In genomic region chr1:115706774-115707425, GRCh38 we compare ENCODE assay signal across 8 cellular contexts.
DNase-seq lines count a peak whose midpoint lies in the region; ATAC-seq and TF ChIP-seq lines count a peak whose summit lies in the region.

No MANE protein-coding gene starts in this region.

- POLR2A ChIA-PET in activated CD4-positive, alpha-beta T cell treated with anti-CD3 and anti-CD28 coated beads for 36 hours (lab: Charles Lee) = no interaction called here

- no peaks in the 10 kb centered on the region for H3K9me3 Mint-ChIP-seq in activated CD4-positive, alpha-beta T cell treated with anti-CD3 and anti-CD28 coated beads for 36 hours (ENCODE audit: low read depth)
- H3K9me3 Mint-ChIP-seq in nephron progenitor cell = no peaks in the 10 kb centered on the region

- H3K4me3 ChIP-seq in HL-60 (replicated peaks; ENCODE audit: insufficient read depth, low read length) (no peak overlapping the region), OCI-LY3 (ENCODE audit: low read length) (no peak overlapping the region), epithelial cell of esophagus (ENCODE audit: low read length) (no peak overlapping the region), MG63 (no peak overlapping the region)

- no peak overlapping the region for H3K27ac Mint-ChIP-seq in activated CD4-positive, alpha-beta T cell treated with anti-CD3 and anti-CD28 coated beads for 36 hours
- H3K27ac Mint-ChIP-seq in nephron progenitor cell = no peak overlapping the region

- peak; percentile 12 for TF ChIP-seq CTCF in HL-60 (IDR thresholded peaks at IDR 0.05; ENCODE audit: insufficient read depth, low read length)
- TF ChIP-seq CTCF in OCI-LY3 (IDR thresholded peaks at IDR 0.05; ENCODE audit: low read depth, low read length) = peak; percentile 59
- TF ChIP-seq CTCF in epithelial cell of esophagus (IDR thresholded peaks at IDR 0.05; ENCODE audit: insufficient read depth, low read depth, low read length, missing control alignments) = peak; percentile 76
- TF ChIP-seq CTCF in nephron progenitor cell (IDR thresholded peaks at IDR 0.05) = peak; percentile 80

- DNase-seq in activated CD4-positive, alpha-beta T cell treated with anti-CD3 and anti-CD28 coated beads for 36 hours = no peak
- no peak for DNase-seq in activated CD4-positive, alpha-beta T cell treated with anti-CD3 and anti-CD28 coated beads for 4 hours
- DNase-seq in HL-60 (ENCODE audit: low read depth in 1 of 2, low spot score in 1 of 2) (peak; percentile 6 to 10), epithelial cell of esophagus (ENCODE audit: low read depth) (peak; percentile 60), nephron progenitor cell (no peak), MG63 (no peak)
- DNase-seq in activated effector memory CD4-positive, alpha-beta T cell treated with anti-CD3 and anti-CD28 coated beads, Interleukin-2, amount 50 U/mL, for 16 hours = no peak

- no peaks in the 10 kb centered on the region for H3K36me3 Mint-ChIP-seq in activated CD4-positive, alpha-beta T cell treated with anti-CD3 and anti-CD28 coated beads for 36 hours (ENCODE audit: low read depth)
- H3K36me3 Mint-ChIP-seq in nephron progenitor cell (ENCODE audit: low read depth) = no peaks in the 10 kb centered on the region

- no peak overlapping the region for H2AFZ ChIP-seq in OCI-LY3 (ENCODE audit: low read depth, low read length)

- no peaks in the 10 kb centered on the region for H3K9me3 ChIP-seq in OCI-LY3 (ENCODE audit: insufficient read depth, low read length)
- H3K9me3 ChIP-seq in MG63 = no peaks in the 10 kb centered on the region

- intact Hi-C loops in activated CD4-positive, alpha-beta T cell treated with anti-CD3 and anti-CD28 coated beads for 36 hours (cut with DNase I, micrococcal nuclease) = loop anchor here in 1 of 2 experiments (1.0 kb wide), 1 partner anchor 99 kb away; no protein-coding TSS in a partner anchor

- H3K4me1 ChIP-seq in OCI-LY3 (ENCODE audit: low read length) = no peaks in the 10 kb centered on the region

- no peaks in the 10 kb centered on the region for H4K20me1 ChIP-seq in OCI-LY3 (ENCODE audit: insufficient read depth, low read length)

- no peak overlapping the region for H3K4me2 ChIP-seq in OCI-LY3 (ENCODE audit: low read length)

- no peaks in the 10 kb centered on the region for H3K4me1 Mint-ChIP-seq in activated CD4-positive, alpha-beta T cell treated with anti-CD3 and anti-CD28 coated beads for 36 hours
- peaks cover 28% of the 10 kb centered on the region for H3K4me1 Mint-ChIP-seq in nephron progenitor cell

- H3K27ac ChIP-seq in HL-60 (replicated peaks) (no peak overlapping the region), OCI-LY3 (ENCODE audit: low read length) (no peak overlapping the region)

- H3K4me3 Mint-ChIP-seq in activated CD4-positive, alpha-beta T cell treated with anti-CD3 and anti-CD28 coated beads for 36 hours = no peak overlapping the region
- H3K4me3 Mint-ChIP-seq in nephron progenitor cell = no peak overlapping the region

- H3K79me2 ChIP-seq in OCI-LY3 (ENCODE audit: low read length) = no peaks in the 10 kb centered on the region

- H3K27me3 ChIP-seq in HL-60 (ENCODE audit: insufficient read depth, poor library complexity, severe bottlenecking) (no peaks in the 10 kb centered on the region), OCI-LY3 (ENCODE audit: low read depth, low read length) (peaks cover 21% of the 10 kb centered on the region), MG63 (peaks cover 10% of the 10 kb centered on the region)

- H3K9ac ChIP-seq in OCI-LY3 (ENCODE audit: low read length) = no peak overlapping the region

- CTCF ChIA-PET in activated CD4-positive, alpha-beta T cell treated with anti-CD3 and anti-CD28 coated beads for 36 hours (lab: Charles Lee) = interaction anchor here (0.6 to 4.0 kb wide), 36 partner anchors 8 to 564 kb away, joined by 3 to 35 read pairs (median 4); no protein-coding TSS in a partner anchor

- peaks cover 13% of the 10 kb centered on the region for H3K27me3 Mint-ChIP-seq in activated CD4-positive, alpha-beta T cell treated with anti-CD3 and anti-CD28 coated beads for 36 hours
- H3K27me3 Mint-ChIP-seq in nephron progenitor cell (ENCODE audit: low read depth, poor library complexity) = no peaks in the 10 kb centered on the region

- peak; percentile 23 for ATAC-seq in activated CD4-positive, alpha-beta T cell treated with anti-CD3 and anti-CD28 coated beads for 36 hours

- H3K36me3 ChIP-seq in OCI-LY3 (replicated peaks; ENCODE audit: low read depth, low read length) = no peaks in the 10 kb centered on the region
- H3K36me3 ChIP-seq in MG63 = no peaks in the 10 kb centered on the region

Comparison
In these comparisons a context has a peak if more than half of its experiments do, and no peak if none do; other contexts are left out.
1. DNase-seq: peak in HL-60 (2 of 2) and epithelial cell of esophagus (single experiment); none in activated CD4-positive, alpha-beta T cell treated with anti-CD3 and anti-CD28 coated beads for 36 hours (single experiment), activated CD4-positive, alpha-beta T cell treated with anti-CD3 and anti-CD28 coated beads for 4 hours (0 of 2), nephron progenitor cell (single experiment), MG63 (single experiment) and activated effector memory CD4-positive, alpha-beta T cell treated with anti-CD3 and anti-CD28 coated beads, Interleukin-2, amount 50 U/mL, for 16 hours (single experiment).
2. CTCF ChIP-seq: peak in every context shown above with its lines; median percentile 80 in nephron progenitor cell; 76 in epithelial cell of esophagus; 59 in OCI-LY3; 12 in HL-60.